ENCODE assay signal across 18 cellular contexts in genomic region chr3:153090973-153091372, GRCh38.
A peak's percentile ranks its signal among the peaks of the same experiment; 100 is the strongest.
DNase-seq lines count a peak whose midpoint lies in the region; ATAC-seq and TF ChIP-seq lines count a peak whose summit lies in the region.
"Had no signal": no experiment of that assay in that cellular context is flagged by ENCODE, and none has a peak within 500 bp of the region (broad histone marks: within the 10 kb centered on the region; RNA-seq: fewer than 3 reads in every experiment).

No MANE protein-coding gene starts in this region.

- DNase-seq in activated naive CD8-positive, alpha-beta T cell treated with anti-CD3 and anti-CD28 coated beads, Interleukin-2, amount 50 U/mL, for 24 hours = no peak
- DNase-seq in HAP-1 (ENCODE audit: low spot score in 2 of 2) (peak; percentile 22 to 76), NCI-H69 (lab: John Stamatoyannopoulos, UW) (peak; percentile 87), GM19240 (ENCODE audit: insufficient read length, low spot score) (no peak), lower leg skin (ENCODE audit: low spot score in 2 of 2) (no peak), HEK293T (ENCODE audit: extremely low spot score) (no peak), NCI-H526 treated with DMSO at 0.1 percent for 48 hours (lab: John Stamatoyannopoulos, UW) (no peak)
- DNase-seq: activated B cell treated with CpG ODN at 0.5 μM for 24 hours; effector CD4-positive, alpha-beta T cell; glutamatergic neuron; IMR-90; NCI-H2107; stimulated activated CD4-positive, alpha-beta T cell treated with anti-CD3 and anti-CD28 coated beads, Interleukin-4, amount 100 ng/mL, for 24 hours; substantia nigra had no signal

- H3K9me3 Mint-ChIP-seq in activated naive CD8-positive, alpha-beta T cell (ENCODE audit: low read depth) = no peaks in the 10 kb centered on the region
- H3K9me3 Mint-ChIP-seq in activated naive CD8-positive, alpha-beta T cell treated with anti-CD3 and anti-CD28 coated beads, Interleukin-2, amount 50 U/mL, for 24 hours = no peaks in the 10 kb centered on the region
- H3K9me3 Mint-ChIP-seq: activated B cell treated with CpG ODN at 0.5 μM for 24 hours; activated T-helper 2 cell treated with anti-CD3 and anti-CD28 coated beads, Interferon-gamma antibody, Interleukin-2, Interleukin-4, amounts not matched to agents 10 μg/mL and 5 μg/mL and 100 μg/mL, durations not matched to agents 14 hours and 24 hours and 36 hours; naive thymus-derived CD8-positive, alpha-beta T cell had no signal

- TF ChIP-seq CTCF in lower leg skin (IDR thresholded peaks at IDR 0.05) = no peak

- POLR2A ChIA-PET in HEK293T (lab: Yijun Ruan, JAX) = no interaction called here

- H3K27me3 ChIP-seq in HAP-1 (ENCODE audit: low read depth) = no peaks in the 10 kb centered on the region

- CTCF ChIA-PET in HEK293T (lab: Yijun Ruan, JAX) = no interaction called here

- H3K27me3 Mint-ChIP-seq in activated naive CD8-positive, alpha-beta T cell = no peaks in the 10 kb centered on the region
- H3K27me3 Mint-ChIP-seq in activated naive CD8-positive, alpha-beta T cell treated with anti-CD3 and anti-CD28 coated beads, Interleukin-2, amount 50 U/mL, for 24 hours = no peaks in the 10 kb centered on the region

- in situ Hi-C loops in HAP-1 (cut with MboI; ENCODE audit: low sequenced_read_pairs) = no loop called here

- no peaks in the 10 kb centered on the region for H3K36me3 ChIP-seq in HAP-1 (replicated peaks)

- no peak for ATAC-seq in activated naive CD8-positive, alpha-beta T cell treated with anti-CD3 and anti-CD28 coated beads, Interleukin-2, amount 50 U/mL, for 24 hours

- H3K4me3 ChIP-seq in HAP-1 = no peak overlapping the region
- H3K4me3 ChIP-seq in lower leg skin (ENCODE audit: low read depth, poor library complexity, severe bottlenecking) = no peak overlapping the region
- H3K4me3 ChIP-seq: skin epidermis had no signal

- no peaks in the 10 kb centered on the region for H3K36me3 Mint-ChIP-seq in activated naive CD8-positive, alpha-beta T cell
- H3K36me3 Mint-ChIP-seq in activated naive CD8-positive, alpha-beta T cell treated with anti-CD3 and anti-CD28 coated beads, Interleukin-2, amount 50 U/mL, for 24 hours (ENCODE audit: low read depth) = no peaks in the 10 kb centered on the region
- H3K36me3 Mint-ChIP-seq: naive thymus-derived CD8-positive, alpha-beta T cell had no signal

- H3K4me1 ChIP-seq in HAP-1 = peaks cover 42% of the 10 kb centered on the region

- no peak for TF ChIP-seq POLR2A in lower leg skin (IDR thresholded peaks at IDR 0.05)

- no peaks in the 10 kb centered on the region for H3K9me3 ChIP-seq in HAP-1

- peak overlapping the region; percentile 17 for H3K4me3 Mint-ChIP-seq in activated naive CD8-positive, alpha-beta T cell
- H3K4me3 Mint-ChIP-seq in activated naive CD8-positive, alpha-beta T cell treated with anti-CD3 and anti-CD28 coated beads, Interleukin-2, amount 50 U/mL, for 24 hours = no peak overlapping the region
- H3K4me3 Mint-ChIP-seq: activated B cell treated with CpG ODN at 0.5 μM for 24 hours had no signal

- no peak overlapping the region for H3K27ac Mint-ChIP-seq in activated naive CD8-positive, alpha-beta T cell
- no peak overlapping the region for H3K27ac Mint-ChIP-seq in activated naive CD8-positive, alpha-beta T cell treated with anti-CD3 and anti-CD28 coated beads, Interleukin-2, amount 50 U/mL, for 24 hours
- H3K27ac Mint-ChIP-seq: activated B cell treated with CpG ODN at 0.5 μM for 24 hours; activated T-helper 2 cell treated with anti-CD3 and anti-CD28 coated beads, Interferon-gamma antibody, Interleukin-2, Interleukin-4, amounts not matched to agents 10 μg/mL and 5 μg/mL and 100 μg/mL, durations not matched to agents 14 hours and 24 hours and 36 hours had no signal

- intact Hi-C loops in lower leg skin (cut with DNase I; ENCODE audit: low total_unique reads) = no loop called here

- 78 to 89% methylated on average over 1 of the region's 1 CpG for WGBS in lower leg skin, 2 donors

- peaks cover 25% of the 10 kb centered on the region for H3K4me1 Mint-ChIP-seq in activated naive CD8-positive, alpha-beta T cell (ENCODE audit: low read depth)
- peaks cover 17% of the 10 kb centered on the region for H3K4me1 Mint-ChIP-seq in activated naive CD8-positive, alpha-beta T cell treated with anti-CD3 and anti-CD28 coated beads, Interleukin-2, amount 50 U/mL, for 24 hours
- H3K4me1 Mint-ChIP-seq: activated B cell treated with CpG ODN at 0.5 μM for 24 hours had no signal

TF ChIP-seq in HEK293T, 16 proteins besides CTCF, POLR2A, EP300 and RAD21:
- TF ChIP-seq BHLHE40 (IDR thresholded peaks at IDR 0.05; ENCODE audit: borderline replicate concordance) = no peak
- no peak for TF ChIP-seq CTBP1 (IDR thresholded peaks at IDR 0.05; ENCODE audit: borderline replicate concordance)
- TF ChIP-seq FOXK2 (IDR thresholded peaks at IDR 0.05) = no peak
- no peak for TF ChIP-seq FOXA1 (IDR thresholded peaks at IDR 0.05)
- no peak for TF ChIP-seq L3MBTL2 (conservative IDR thresholded peaks at IDR 0.05)
- no peak for TF ChIP-seq PKNOX1 (IDR thresholded peaks at IDR 0.05)
- no peak for TF ChIP-seq FOXM1 (IDR thresholded peaks at IDR 0.05; ENCODE audit: borderline replicate concordance)
- TF ChIP-seq NFRKB (IDR thresholded peaks at IDR 0.05) = no peak
- no peak for TF ChIP-seq SUZ12 (IDR thresholded peaks at IDR 0.05)
- TF ChIP-seq ELF4 (IDR thresholded peaks at IDR 0.05) = no peak
- TF ChIP-seq SP1 (IDR thresholded peaks at IDR 0.05) = no peak
- TF ChIP-seq LEF1 (IDR thresholded peaks at IDR 0.05; ENCODE audit: borderline replicate concordance) = no peak
- no peak for TF ChIP-seq ZNF384 (IDR thresholded peaks at IDR 0.05)
- no peak for TF ChIP-seq ARNT (IDR thresholded peaks at IDR 0.05)
- TF ChIP-seq HDGF (IDR thresholded peaks at IDR 0.05; ENCODE audit: borderline replicate concordance) = no peak
- TF ChIP-seq TARDBP (IDR thresholded peaks at IDR 0.05) = no peak
TF ChIP-seq in HEK293T: peak in this region for 0.

Comparison
In these comparisons a context has a peak if more than half of its experiments do, and no peak if none do; other contexts are left out.
1. DNase-seq: peak in HAP-1 (2 of 2) and NCI-H69 (single experiment); none in activated naive CD8-positive, alpha-beta T cell treated with anti-CD3 and anti-CD28 coated beads, Interleukin-2, amount 50 U/mL, for 24 hours (single experiment), GM19240 (single experiment), lower leg skin (0 of 2), HEK293T (single experiment) and NCI-H526 treated with DMSO at 0.1 percent for 48 hours (single experiment).